ENCODE assay signal across 1 cellular context in the genomic region with DNA sequence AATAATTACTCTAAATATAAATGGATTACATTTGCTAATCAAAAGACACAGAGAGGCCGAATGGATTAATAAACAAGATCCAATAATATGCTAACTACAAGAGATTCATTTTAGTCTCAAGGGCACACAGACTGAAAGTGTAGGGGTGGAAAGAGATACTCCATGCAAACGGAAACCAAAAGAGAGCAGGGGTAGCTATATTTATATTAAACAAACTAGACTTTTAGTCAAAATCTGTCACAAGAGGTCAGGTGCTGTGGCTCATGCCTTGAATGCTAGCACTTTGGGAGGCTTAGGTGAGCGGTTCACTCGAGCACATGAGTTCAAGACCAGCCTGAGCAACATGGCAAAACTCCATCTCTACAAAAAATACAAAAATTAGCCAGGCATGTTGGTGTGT.
TF ChIP-seq lines count a peak whose summit lies in the region.

No MANE protein-coding gene starts in this region.

TF ChIP-seq in GM12878, 131 proteins besides CTCF, POLR2A, EP300 and RAD21:
- TF ChIP-seq, protein P1, sequence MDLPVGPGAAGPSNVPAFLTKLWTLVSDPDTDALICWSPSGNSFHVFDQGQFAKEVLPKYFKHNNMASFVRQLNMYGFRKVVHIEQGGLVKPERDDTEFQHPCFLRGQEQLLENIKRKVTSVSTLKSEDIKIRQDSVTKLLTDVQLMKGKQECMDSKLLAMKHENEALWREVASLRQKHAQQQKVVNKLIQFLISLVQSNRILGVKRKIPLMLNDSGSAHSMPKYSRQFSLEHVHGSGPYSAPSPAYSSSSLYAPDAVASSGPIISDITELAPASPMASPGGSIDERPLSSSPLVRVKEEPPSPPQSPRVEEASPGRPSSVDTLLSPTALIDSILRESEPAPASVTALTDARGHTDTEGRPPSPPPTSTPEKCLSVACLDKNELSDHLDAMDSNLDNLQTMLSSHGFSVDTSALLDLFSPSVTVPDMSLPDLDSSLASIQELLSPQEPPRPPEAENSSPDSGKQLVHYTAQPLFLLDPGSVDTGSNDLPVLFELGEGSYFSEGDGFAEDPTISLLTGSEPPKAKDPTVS (IDR thresholded peaks at IDR 0.05; ENCODE audit: low read depth, low read length), result no peak
- no peak for TF ChIP-seq CEBPB (IDR thresholded peaks at IDR 0.05; ENCODE audit: borderline replicate concordance in 1 of 2, low read depth in 2 of 2, low read length in 2 of 2)
- TF ChIP-seq CBX5 (IDR thresholded peaks at IDR 0.05; ENCODE audit: low read depth), result no peak
- no peak for TF ChIP-seq HDAC2 (IDR thresholded peaks at IDR 0.05)
- no peak for TF ChIP-seq RAD51 (IDR thresholded peaks at IDR 0.05)
